Comparison of ENCODE assay signal across 9 cellular contexts in the genomic region with DNA sequence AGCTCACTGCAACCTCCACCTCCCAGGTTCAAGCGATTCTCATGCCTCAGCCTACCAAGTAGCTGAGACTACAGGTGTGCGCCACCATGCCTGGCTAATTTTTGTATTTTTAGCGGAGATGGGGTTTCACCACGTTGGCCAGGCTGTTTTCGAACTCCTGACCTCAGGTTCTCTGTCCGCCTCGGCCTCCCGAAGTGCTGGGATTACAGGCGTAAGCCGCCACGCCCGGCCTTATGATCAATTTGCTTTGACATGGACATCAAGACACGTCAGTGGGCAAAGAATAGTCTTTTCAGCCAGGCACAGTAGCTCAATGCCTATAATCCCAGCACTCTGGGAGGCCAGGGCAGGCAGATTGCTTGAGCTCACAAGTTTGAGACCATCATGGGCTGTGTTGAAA.
"Had no signal": no experiment of that assay in that cellular context is flagged by ENCODE, and none has a peak within 500 bp of the region (broad histone marks: within the 10 kb centered on the region; RNA-seq: fewer than 3 reads in every experiment).

No MANE protein-coding gene starts in this region.

- FAIRE-seq: HepG2 had no signal

- H3K27ac Mint-ChIP-seq: HFFc6, IgD-negative memory B cell had no signal

- H3K4me3 Mint-ChIP-seq: HFFc6 had no signal

- H3K9me3 Mint-ChIP-seq: HFFc6, IgD-negative memory B cell had no signal

- H3K9me3 ChIP-seq: HAP-1 had no signal

- ATAC-seq: HCT116, HepG2 had no signal

- DNase-seq: GM23248, GOT3, H7, HFFc6, KG1 had no signal

- H3K27me3 Mint-ChIP-seq: IgD-negative memory B cell had no signal
